Comparison of ENCODE assay signal across 10 cellular contexts in the genomic region with DNA sequence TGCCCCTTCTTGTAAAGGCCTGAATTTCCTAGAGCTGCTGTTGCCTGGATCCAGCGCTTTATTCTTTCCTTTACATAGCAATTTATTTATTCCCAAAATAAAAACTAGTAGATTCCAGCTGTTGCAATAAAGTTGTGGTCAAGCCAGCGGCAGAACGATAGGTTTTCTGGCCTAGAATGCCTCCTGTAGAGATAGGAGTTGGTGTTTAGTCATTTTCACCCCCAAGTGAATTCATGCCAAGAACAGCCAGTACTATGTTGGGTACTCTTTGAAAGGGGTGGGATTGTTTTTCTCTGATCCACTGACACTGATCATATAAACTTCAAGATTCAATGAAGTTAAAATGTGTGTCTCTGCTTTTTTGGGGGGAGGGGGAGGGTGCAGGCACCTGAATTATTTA.
DNase-seq lines count a peak whose midpoint lies in the region; ATAC-seq and TF ChIP-seq lines count a peak whose summit lies in the region.
"Had no signal": no experiment of that assay in that cellular context is flagged by ENCODE, and none has a peak within 500 bp of the region (broad histone marks: within the 10 kb centered on the region; RNA-seq: fewer than 3 reads in every experiment).

No MANE protein-coding gene starts in this region.

- H3K36me3 ChIP-seq in esophagus muscularis mucosa (peaks cover 15 to 96% (median 67%) of the 10 kb centered on the region in 4 donors), tibial artery (peaks cover 19 to 84% (median 65%) of the 10 kb centered on the region in 3 donors)

- H3K36me3 Mint-ChIP-seq in activated T-cell treated with anti-CD3 and anti-CD28 coated beads, Interleukin-2, amount 50 U/mL, for 72 hours (ENCODE audit: insufficient read depth in 2 of 2), result peaks cover 18 to 45% of the 10 kb centered on the region in 2 donors
- peaks cover 28% of the 10 kb centered on the region for H3K36me3 Mint-ChIP-seq in WTC11

- peaks cover 30 to 80% (median 66%) of the 10 kb centered on the region in 4 donors for H3K4me1 ChIP-seq in esophagus muscularis mucosa
- H3K4me1 ChIP-seq in tibial artery, result peaks cover 0 to 43% (median 33%) of the 10 kb centered on the region in 4 donors

- H3K9me3 ChIP-seq in esophagus muscularis mucosa (no peaks in the 10 kb centered on the region), tibial artery (no peaks in the 10 kb centered on the region)
- H3K9me3 ChIP-seq: neutrophil had no signal

- no peak for ATAC-seq in activated T-cell treated with anti-CD3 and anti-CD28 coated beads, Interleukin-2, amount 50 U/mL, for 72 hours (replicated peaks in 1 of 2)
- ATAC-seq in GM19035 (IDR thresholded peaks at IDR 0.05; ENCODE audit: unreplicated experiment), result no peak
- no peak for ATAC-seq in WTC11

- peak overlapping the region in 1 of 2 donors; percentile 91 for H3K4me3 Mint-ChIP-seq in activated T-cell treated with anti-CD3 and anti-CD28 coated beads, Interleukin-2, amount 50 U/mL, for 72 hours
- no peak overlapping the region for H3K4me3 Mint-ChIP-seq in WTC11

- no peak for TF ChIP-seq POLR2A in esophagus muscularis mucosa (IDR thresholded peaks at IDR 0.05; ENCODE audit: low read depth)

- H3K4me1 Mint-ChIP-seq in activated T-cell treated with anti-CD3 and anti-CD28 coated beads, Interleukin-2, amount 50 U/mL, for 72 hours (ENCODE audit: low read depth), result peaks cover 59% of the 10 kb centered on the region
- H3K4me1 Mint-ChIP-seq in WTC11, result no peaks in the 10 kb centered on the region

- H3K9me3 Mint-ChIP-seq in activated T-cell treated with anti-CD3 and anti-CD28 coated beads, Interleukin-2, amount 50 U/mL, for 72 hours, result no peaks in the 10 kb centered on the region
- H3K9me3 Mint-ChIP-seq in WTC11, result no peaks in the 10 kb centered on the region

- DNase-seq in activated T-cell treated with anti-CD3 and anti-CD28 coated beads, Interleukin-2, amount 50 U/mL, for 72 hours, result no peak
- DNase-seq in activated T-cell treated with anti-CD3 and anti-CD28 coated beads for 4 hours (no peak), esophagus muscularis mucosa (ENCODE audit: extremely low spot score) (no peak), myocyte (ENCODE audit: low read depth) (peak; percentile 40), tibial artery (peak in 1 of 2 donors; percentile 62), NAMALWA (ENCODE audit: low spot score) (no peak), WTC11 (ENCODE audit: low spot score) (no peak)
- DNase-seq: NCI-H1930 had no signal

- CTCF ChIA-PET in WTC11 (lab: Charles Lee), result no interaction called here

- H3K27me3 ChIP-seq in esophagus muscularis mucosa (no peaks in the 10 kb centered on the region), tibial artery (no peaks in the 10 kb centered on the region)
- H3K27me3 ChIP-seq: neutrophil had no signal

- no peak for TF ChIP-seq EP300 in esophagus muscularis mucosa (IDR thresholded peaks at IDR 0.05)

- H3K27ac Mint-ChIP-seq in activated T-cell treated with anti-CD3 and anti-CD28 coated beads, Interleukin-2, amount 50 U/mL, for 72 hours, result peak overlapping the region; percentile 100
- H3K27ac Mint-ChIP-seq in WTC11, result no peak overlapping the region

- H3K27me3 Mint-ChIP-seq in activated T-cell treated with anti-CD3 and anti-CD28 coated beads, Interleukin-2, amount 50 U/mL, for 72 hours (ENCODE audit: low read depth), result no peaks in the 10 kb centered on the region
- no peaks in the 10 kb centered on the region for H3K27me3 Mint-ChIP-seq in WTC11 (ENCODE audit: low read depth)

- no peak for TF ChIP-seq CTCF in esophagus muscularis mucosa (IDR thresholded peaks at IDR 0.05)
- no peak for TF ChIP-seq CTCF in tibial artery (IDR thresholded peaks at IDR 0.05)
- TF ChIP-seq CTCF in WTC11 (IDR thresholded peaks at IDR 0.05), result no peak

- 59% methylated on average over 3 of the region's 3 CpGs for WGBS in esophagus muscularis mucosa

- H3K27ac ChIP-seq in esophagus muscularis mucosa (replicated peaks in 1 of 4) (peak overlapping the region; percentile 82 to 88 (median 86)), tibial artery (peak overlapping the region; percentile 82 to 84)
- H3K27ac ChIP-seq: neutrophil had no signal

- POLR2A ChIA-PET in WTC11 (lab: Charles Lee), result no interaction called here

- H3K4me3 ChIP-seq in esophagus muscularis mucosa (no peak overlapping the region), tibial artery (no peak overlapping the region)

- intact Hi-C loops in esophagus muscularis mucosa (cut with DNase I) (loop anchor here (10.0 kb wide), 2 partner anchors 240 to 390 kb away; no protein-coding TSS in a partner anchor), tibial artery (cut with DNase I; ENCODE audit: low total_unique reads) (loop anchor here (10.0 kb wide), 1 partner anchor 110 kb away; no protein-coding TSS in a partner anchor)

TF ChIP-seq in WTC11, 78 proteins besides CTCF, POLR2A, EP300 and RAD21:
- TF ChIP-seq, protein P1, sequence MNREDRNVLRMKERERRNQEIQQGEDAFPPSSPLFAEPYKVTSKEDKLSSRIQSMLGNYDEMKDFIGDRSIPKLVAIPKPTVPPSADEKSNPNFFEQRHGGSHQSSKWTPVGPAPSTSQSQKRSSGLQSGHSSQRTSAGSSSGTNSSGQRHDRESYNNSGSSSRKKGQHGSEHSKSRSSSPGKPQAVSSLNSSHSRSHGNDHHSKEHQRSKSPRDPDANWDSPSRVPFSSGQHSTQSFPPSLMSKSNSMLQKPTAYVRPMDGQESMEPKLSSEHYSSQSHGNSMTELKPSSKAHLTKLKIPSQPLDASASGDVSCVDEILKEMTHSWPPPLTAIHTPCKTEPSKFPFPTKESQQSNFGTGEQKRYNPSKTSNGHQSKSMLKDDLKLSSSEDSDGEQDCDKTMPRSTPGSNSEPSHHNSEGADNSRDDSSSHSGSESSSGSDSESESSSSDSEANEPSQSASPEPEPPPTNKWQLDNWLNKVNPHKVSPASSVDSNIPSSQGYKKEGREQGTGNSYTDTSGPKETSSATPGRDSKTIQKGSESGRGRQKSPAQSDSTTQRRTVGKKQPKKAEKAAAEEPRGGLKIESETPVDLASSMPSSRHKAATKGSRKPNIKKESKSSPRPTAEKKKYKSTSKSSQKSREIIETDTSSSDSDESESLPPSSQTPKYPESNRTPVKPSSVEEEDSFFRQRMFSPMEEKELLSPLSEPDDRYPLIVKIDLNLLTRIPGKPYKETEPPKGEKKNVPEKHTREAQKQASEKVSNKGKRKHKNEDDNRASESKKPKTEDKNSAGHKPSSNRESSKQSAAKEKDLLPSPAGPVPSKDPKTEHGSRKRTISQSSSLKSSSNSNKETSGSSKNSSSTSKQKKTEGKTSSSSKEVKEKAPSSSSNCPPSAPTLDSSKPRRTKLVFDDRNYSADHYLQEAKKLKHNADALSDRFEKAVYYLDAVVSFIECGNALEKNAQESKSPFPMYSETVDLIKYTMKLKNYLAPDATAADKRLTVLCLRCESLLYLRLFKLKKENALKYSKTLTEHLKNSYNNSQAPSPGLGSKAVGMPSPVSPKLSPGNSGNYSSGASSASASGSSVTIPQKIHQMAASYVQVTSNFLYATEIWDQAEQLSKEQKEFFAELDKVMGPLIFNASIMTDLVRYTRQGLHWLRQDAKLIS (CRISPR knock-in tag; IDR thresholded peaks at IDR 0.05; ENCODE audit: borderline replicate concordance), result no peak
- no peak for TF ChIP-seq RORB (CRISPR knock-in tag; IDR thresholded peaks at IDR 0.05)
- TF ChIP-seq, protein P2, sequence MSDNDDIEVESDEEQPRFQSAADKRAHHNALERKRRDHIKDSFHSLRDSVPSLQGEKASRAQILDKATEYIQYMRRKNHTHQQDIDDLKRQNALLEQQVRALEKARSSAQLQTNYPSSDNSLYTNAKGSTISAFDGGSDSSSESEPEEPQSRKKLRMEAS (CRISPR knock-in tag; IDR thresholded peaks at IDR 0.05), result no peak
- no peak for TF ChIP-seq TEAD1 (CRISPR knock-in tag; IDR thresholded peaks at IDR 0.05)
- TF ChIP-seq, protein P3, sequence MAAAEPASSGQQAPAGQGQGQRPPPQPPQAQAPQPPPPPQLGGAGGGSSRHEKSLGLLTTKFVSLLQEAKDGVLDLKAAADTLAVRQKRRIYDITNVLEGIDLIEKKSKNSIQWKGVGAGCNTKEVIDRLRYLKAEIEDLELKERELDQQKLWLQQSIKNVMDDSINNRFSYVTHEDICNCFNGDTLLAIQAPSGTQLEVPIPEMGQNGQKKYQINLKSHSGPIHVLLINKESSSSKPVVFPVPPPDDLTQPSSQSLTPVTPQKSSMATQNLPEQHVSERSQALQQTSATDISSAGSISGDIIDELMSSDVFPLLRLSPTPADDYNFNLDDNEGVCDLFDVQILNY (CRISPR knock-in tag; IDR thresholded peaks at IDR 0.05), result no peak
- no peak for TF ChIP-seq KAT7 (CRISPR knock-in tag; IDR thresholded peaks at IDR 0.05; ENCODE audit: borderline replicate concordance)
- no peak for TF ChIP-seq SOX15 (CRISPR knock-in tag; IDR thresholded peaks at IDR 0.05)
- TF ChIP-seq, protein P4, sequence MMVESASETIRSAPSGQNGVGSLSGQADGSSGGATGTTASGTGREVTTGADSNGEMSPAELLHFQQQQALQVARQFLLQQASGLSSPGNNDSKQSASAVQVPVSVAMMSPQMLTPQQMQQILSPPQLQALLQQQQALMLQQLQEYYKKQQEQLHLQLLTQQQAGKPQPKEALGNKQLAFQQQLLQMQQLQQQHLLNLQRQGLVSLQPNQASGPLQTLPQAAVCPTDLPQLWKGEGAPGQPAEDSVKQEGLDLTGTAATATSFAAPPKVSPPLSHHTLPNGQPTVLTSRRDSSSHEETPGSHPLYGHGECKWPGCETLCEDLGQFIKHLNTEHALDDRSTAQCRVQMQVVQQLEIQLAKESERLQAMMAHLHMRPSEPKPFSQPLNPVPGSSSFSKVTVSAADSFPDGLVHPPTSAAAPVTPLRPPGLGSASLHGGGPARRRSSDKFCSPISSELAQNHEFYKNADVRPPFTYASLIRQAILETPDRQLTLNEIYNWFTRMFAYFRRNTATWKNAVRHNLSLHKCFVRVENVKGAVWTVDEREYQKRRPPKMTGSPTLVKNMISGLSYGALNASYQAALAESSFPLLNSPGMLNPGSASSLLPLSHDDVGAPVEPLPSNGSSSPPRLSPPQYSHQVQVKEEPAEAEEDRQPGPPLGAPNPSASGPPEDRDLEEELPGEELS (CRISPR knock-in tag; IDR thresholded peaks at IDR 0.05), result no peak
- TF ChIP-seq NR3C1 (CRISPR knock-in tag; conservative IDR thresholded peaks at IDR 0.05; ENCODE audit: low read depth), result no peak
- TF ChIP-seq, protein P5, sequence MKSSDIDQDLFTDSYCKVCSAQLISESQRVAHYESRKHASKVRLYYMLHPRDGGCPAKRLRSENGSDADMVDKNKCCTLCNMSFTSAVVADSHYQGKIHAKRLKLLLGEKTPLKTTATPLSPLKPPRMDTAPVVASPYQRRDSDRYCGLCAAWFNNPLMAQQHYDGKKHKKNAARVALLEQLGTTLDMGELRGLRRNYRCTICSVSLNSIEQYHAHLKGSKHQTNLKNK (CRISPR knock-in tag; IDR thresholded peaks at IDR 0.05), result no peak
